Comparison of ENCODE assay signal across 15 cellular contexts in genomic region chr3:69499899-69500316, GRCh38.
DNase-seq lines count a peak whose midpoint lies in the region; ATAC-seq and TF ChIP-seq lines count a peak whose summit lies in the region.
"Had no signal": no experiment of that assay in that cellular context is flagged by ENCODE, and none has a peak within 500 bp of the region (broad histone marks: within the 10 kb centered on the region; RNA-seq: fewer than 3 reads in every experiment).

No MANE protein-coding gene starts in this region.

- BruUV-seq in MCF 10A (replicated peaks; lab: Mats Ljungman, UMichigan) (no TSS peak), mammary epithelial cell (replicated peaks; lab: Mats Ljungman, UMichigan) (no TSS peak)

- CTCF ChIA-PET in MCF 10A (lab: Yijun Ruan, JAX) (interaction anchor here (0.6 to 1.9 kb wide), 3 partner anchors 10 to 99 kb away, joined by 3 to 6 read pairs (median 3); no protein-coding TSS in a partner anchor), mammary epithelial cell (lab: Charles Lee; ENCODE audit: low non-redundant PET) (no interaction called here)

- no peak overlapping the region for H3K9ac ChIP-seq in mammary epithelial cell (ENCODE audit: insufficient read depth, low read length)

- H3K36me3 ChIP-seq in mammary epithelial cell (ENCODE audit: insufficient read depth, low read length) (no peaks in the 10 kb centered on the region), ovary (no peaks in the 10 kb centered on the region), upper lobe of right lung (no peaks in the 10 kb centered on the region)

- dilution Hi-C loops in mammary epithelial cell (cut with HindIII; ENCODE audit: low sequenced_read_pairs), result no loop called here

- intact Hi-C loops in MCF 10A (cut with micrococcal nuclease) (no loop called here), mammary epithelial cell (cut with micrococcal nuclease) (no loop called here), left cardiac atrium (cut with DNase I) (no loop called here), ovary (cut with DNase I) (no loop called here), upper lobe of right lung (cut with DNase I) (no loop called here)

- peaks cover 82% of the 10 kb centered on the region for H3K79me2 ChIP-seq in mammary epithelial cell (ENCODE audit: insufficient read depth, low read length)

- H3K27me3 ChIP-seq in mammary epithelial cell (ENCODE audit: insufficient read depth, low read length), result no peaks in the 10 kb centered on the region
- no peaks in the 10 kb centered on the region for H3K27me3 ChIP-seq in ovary
- H3K27me3 ChIP-seq in upper lobe of right lung, result no peaks in the 10 kb centered on the region

- DNase-seq in MCF 10A (ENCODE audit: unreplicated experiment) (no peak), mammary epithelial cell (no peak), left cardiac atrium (peak; percentile 78), ovary (peak; percentile 25 to 69 (median 52)), upper lobe of right lung (peak; percentile 72), NCI-H2081 (lab: John Stamatoyannopoulos, UW) (no peak), cortex of kidney (lab: John Stamatoyannopoulos, UW) (no peak)
- DNase-seq in activated CD8-positive, alpha-beta memory T cell treated with anti-CD3 and anti-CD28 coated beads, Interleukin-2, amount 50 U/mL, for 48 hours, result no peak
- DNase-seq: activated CD4-positive, alpha-beta T cell treated with anti-CD3 and anti-CD28 coated beads for 4 hours; activated T-cell treated with anti-CD3 and anti-CD28 coated beads, Interleukin-2, amount 50 U/mL, for 48 hours; glutamatergic neuron; NCI-H345; T-helper 1 cell had no signal

- no peak for TF ChIP-seq EP300 in ovary (IDR thresholded peaks at IDR 0.05)

- H3K27ac ChIP-seq in mammary epithelial cell (ENCODE audit: insufficient read depth, low read depth, low read length), result no peak overlapping the region
- no peak overlapping the region for H3K27ac ChIP-seq in ovary
- H3K27ac ChIP-seq in upper lobe of right lung, result peak overlapping the region; percentile 71
- H3K27ac ChIP-seq: 22Rv1 had no signal

- H3K9me3 Mint-ChIP-seq in MCF 10A (ENCODE audit: unreplicated experiment), result peaks cover 8% of the 10 kb centered on the region

- TF ChIP-seq POLR2A in ovary (IDR thresholded peaks at IDR 0.05), result no peak

- in situ Hi-C loops in mammary epithelial cell (cut with MboI; ENCODE audit: low sequenced_read_pairs in 2 of 2), result no loop called here

- POLR2A ChIA-PET in MCF 10A (lab: Yijun Ruan, JAX), result interaction anchor here (0.5 kb wide), 1 partner anchor 139 kb away, joined by 3 read pairs; no protein-coding TSS in a partner anchor

- H2AFZ ChIP-seq in mammary epithelial cell (ENCODE audit: low read depth, low read length), result no peak overlapping the region

- H3K27me3 Mint-ChIP-seq in MCF 10A (ENCODE audit: insufficient read depth, unreplicated experiment), result no peaks in the 10 kb centered on the region

- peaks cover 8% of the 10 kb centered on the region for H3K36me3 Mint-ChIP-seq in MCF 10A (ENCODE audit: insufficient read depth, unreplicated experiment)
- H3K36me3 Mint-ChIP-seq: memory B cell had no signal

- H3K4me2 ChIP-seq in mammary epithelial cell (ENCODE audit: insufficient read depth, low read depth, low read length), result no peak overlapping the region

- no peak overlapping the region for H3K4me3 ChIP-seq in mammary epithelial cell (replicated peaks in 1 of 3; ENCODE audit: insufficient read depth in 1 of 3, low read depth in 2 of 3, low read length in 3 of 3)
- no peak overlapping the region for H3K4me3 ChIP-seq in ovary
- H3K4me3 ChIP-seq in upper lobe of right lung, result no peak overlapping the region

- peaks cover 26% of the 10 kb centered on the region for H3K4me1 ChIP-seq in mammary epithelial cell (ENCODE audit: insufficient read depth, low read length)
- H3K4me1 ChIP-seq in ovary (ENCODE audit: insufficient read depth), result peaks cover 4% of the 10 kb centered on the region
- peaks cover 16% of the 10 kb centered on the region for H3K4me1 ChIP-seq in upper lobe of right lung

- H4K20me1 ChIP-seq in mammary epithelial cell (ENCODE audit: insufficient read depth, low read length), result no peaks in the 10 kb centered on the region

- ATAC-seq in left cardiac atrium, result peak; percentile 93 to 97
- ATAC-seq in upper lobe of right lung, result peak; percentile 91

- no peaks in the 10 kb centered on the region for H3K9me3 ChIP-seq in mammary epithelial cell (replicated peaks; ENCODE audit: insufficient read depth, low read length)
- H3K9me3 ChIP-seq in ovary, result no peaks in the 10 kb centered on the region
- no peaks in the 10 kb centered on the region for H3K9me3 ChIP-seq in upper lobe of right lung

- TF ChIP-seq CTCF in MCF 10A (IDR thresholded peaks at IDR 0.05; ENCODE audit: unreplicated experiment) (no peak), mammary epithelial cell (conservative IDR thresholded peaks at IDR 0.05 in 1 of 2, IDR thresholded peaks at IDR 0.05 in 1 of 2; ENCODE audit: extremely low read depth in 1 of 2, insufficient read depth in 1 of 2, low read depth in 1 of 2, low read length in 2 of 2) (no peak), ovary (IDR thresholded peaks at IDR 0.05) (no peak), upper lobe of right lung (IDR thresholded peaks at IDR 0.05) (no peak)

- no peak overlapping the region for H3K4me3 Mint-ChIP-seq in MCF 10A (ENCODE audit: unreplicated experiment)
- H3K4me3 Mint-ChIP-seq: memory B cell had no signal

- H3K27ac Mint-ChIP-seq in MCF 10A (ENCODE audit: low read depth, unreplicated experiment), result peak overlapping the region; percentile 61
- H3K27ac Mint-ChIP-seq: memory B cell had no signal

- WGBS in mammary epithelial cell (ENCODE audit: low coverage, missing lambda C conversion rate), result 55% methylated on average over 6 of the region's 7 CpGs
- 38 to 50% (median 39%) methylated on average over 7 of the region's 7 CpGs for WGBS in ovary, 3 donors

- peaks cover 22% of the 10 kb centered on the region for H3K4me1 Mint-ChIP-seq in MCF 10A (ENCODE audit: insufficient read depth, unreplicated experiment)
- H3K4me1 Mint-ChIP-seq: memory B cell had no signal

Comparison
In these comparisons a context has a peak if more than half of its experiments do, and no peak if none do; other contexts are left out.
1. DNase-seq: peak in left cardiac atrium (single experiment), ovary (5 of 5) and upper lobe of right lung (single experiment); none in MCF 10A (single experiment), mammary epithelial cell (single experiment), NCI-H2081 (0 of 2), cortex of kidney (single experiment) and activated CD8-positive, alpha-beta memory T cell treated with anti-CD3 and anti-CD28 coated beads, Interleukin-2, amount 50 U/mL, for 48 hours (single experiment).